ENCODE assay signal across 10 cellular contexts in genomic region chr14:69484444-69485113, GRCh38. TPM values are rescaled to one million over a fixed set of nuclear protein-coding genes. Genes with fewer than 3 reads are reported as not detected.
DNase-seq lines count a peak whose midpoint lies in the region; ATAC-seq and TF ChIP-seq lines count a peak whose summit lies in the region.
"Had no signal": no experiment of that assay in that cellular context is flagged by ENCODE, and none has a peak within 500 bp of the region (broad histone marks: within the 10 kb centered on the region; RNA-seq: fewer than 3 reads in every experiment).

PLEKHD1 (plus strand) TSS chr14:69484728; CDS start chr14:69484966, 238 bp downstream.

- BruUV-seq in A673 (replicated peaks; lab: Mats Ljungman, UMichigan), result no TSS peak

- H3K27ac ChIP-seq in A673 (ENCODE audit: low read depth, low read length, poor library complexity, severe bottlenecking), result no peak within 1 kb of the TSS
- no peak within 1 kb of the TSS for H3K27ac ChIP-seq in endodermal cell (ENCODE audit: low read depth, low read length)
- no peak within 1 kb of the TSS for H3K27ac ChIP-seq in muscle layer of colon (ENCODE audit: low read depth, low read length)
- H3K27ac ChIP-seq in tibial nerve, result no peak within 1 kb of the TSS

- no peaks in the 10 kb centered on the region for H3K9me3 ChIP-seq in A673 (ENCODE audit: low read depth, low read length, poor library complexity, severe bottlenecking)
- H3K9me3 ChIP-seq in endodermal cell (ENCODE audit: control insufficient read depth, low read length), result no peaks in the 10 kb centered on the region
- H3K9me3 ChIP-seq in muscle layer of colon (ENCODE audit: low read length), result no peaks in the 10 kb centered on the region
- H3K9me3 ChIP-seq in tibial nerve, result no peaks in the 10 kb centered on the region

- TF ChIP-seq EP300 in tibial nerve (IDR thresholded peaks at IDR 0.05), result no peak

- peaks cover 8% of the 10 kb centered on the region for H3K4me1 Mint-ChIP-seq in endodermal cell
- H3K4me1 Mint-ChIP-seq: central memory CD8-positive, alpha-beta T cell had no signal

- no peak within 1 kb of the TSS for H3K27ac Mint-ChIP-seq in endodermal cell

- H3K27me3 ChIP-seq in A673 (replicated peaks; ENCODE audit: insufficient read depth, low read depth, low read length, poor library complexity) (peaks cover 18% of the 10 kb centered on the region), endodermal cell (ENCODE audit: control insufficient read depth, insufficient read depth, low read length, poor library complexity, severe bottlenecking) (peaks cover 69% of the 10 kb centered on the region), muscle layer of colon (ENCODE audit: control insufficient read depth in 1 of 2, insufficient read depth in 2 of 2, low read length in 2 of 2) (peaks cover 26 to 43% of the 10 kb centered on the region in 2 donors), tibial nerve (peaks cover 0 to 60% of the 10 kb centered on the region in 2 donors)

- CTCF ChIA-PET in A673 (lab: Charles Lee), result no interaction called here

- WGBS in endodermal cell (ENCODE audit: insufficient coverage in 1 of 2, insufficient read length in 1 of 2), 2 experiments, result 1 to 3% methylated on average over 41 to 72 of the region's 72 CpGs
- WGBS in tibial nerve, 2 donors, result 0 to 2% methylated on average over 13 to 39 of the region's 72 CpGs

- TF ChIP-seq CTCF in A673 (conservative IDR thresholded peaks at IDR 0.05; ENCODE audit: low read depth, low read length) (no peak), endodermal cell (conservative IDR thresholded peaks at IDR 0.05) (peak; percentile 18), tibial nerve (IDR thresholded peaks at IDR 0.05) (no peak)

- peaks cover 86% of the 10 kb centered on the region for H3K27me3 Mint-ChIP-seq in endodermal cell (ENCODE audit: insufficient read depth)

- H3K4me1 ChIP-seq in A673 (ENCODE audit: insufficient read depth, low read length, poor library complexity, severe bottlenecking) (peaks cover 16% of the 10 kb centered on the region), endodermal cell (ENCODE audit: control insufficient read depth, insufficient read depth, low read length) (peaks cover 5% of the 10 kb centered on the region), muscle layer of colon (ENCODE audit: insufficient read depth, low read length) (peaks cover 5% of the 10 kb centered on the region), tibial nerve (peaks cover 0 to 17% (median 11%) of the 10 kb centered on the region in 4 donors)

- no peak for DNase-seq in A673 (ENCODE audit: low spot score)
- peak; percentile 53 for DNase-seq in NCI-H1105 treated with DMSO at 0.1 percent for 48 hours (lab: John Stamatoyannopoulos, UW)
- DNase-seq in endodermal cell, result peak; percentile 96
- no peak for DNase-seq in tibial nerve (ENCODE audit: low spot score in 2 of 2)
- DNase-seq in Kasumi-1 (lab: John Stamatoyannopoulos, UW), result no peak
- DNase-seq in activated CD8-positive, alpha-beta memory T cell treated with anti-CD3 and anti-CD28 coated beads for 24 hours, result no peak

- H3K36me3 ChIP-seq in A673 (ENCODE audit: insufficient read depth, low read length, poor library complexity, severe bottlenecking) (no peaks in the 10 kb centered on the region), endodermal cell (ENCODE audit: control insufficient read depth, insufficient read depth, low read length) (no peaks in the 10 kb centered on the region), muscle layer of colon (ENCODE audit: insufficient read depth, low read length) (no peaks in the 10 kb centered on the region), tibial nerve (no peaks in the 10 kb centered on the region)

- no peaks in the 10 kb centered on the region for H3K9me3 Mint-ChIP-seq in endodermal cell
- H3K9me3 Mint-ChIP-seq: central memory CD8-positive, alpha-beta T cell had no signal

- H3K4me3 ChIP-seq in A673 (ENCODE audit: low read depth, low read length, poor library complexity, severe bottlenecking) (peak within 1 kb of the TSS; percentile 45), endodermal cell (ENCODE audit: low read length) (peak within 1 kb of the TSS; percentile 78), muscle layer of colon (ENCODE audit: low read depth in 1 of 2, low read length in 2 of 2) (peak within 1 kb of the TSS; percentile 35 to 38), tibial nerve (peak within 1 kb of the TSS in 1 of 4 donors; percentile 34)

- H3K4me3 Mint-ChIP-seq in endodermal cell, result peak within 1 kb of the TSS; percentile 56
- H3K4me3 Mint-ChIP-seq: central memory CD8-positive, alpha-beta T cell had no signal

- TF ChIP-seq POLR2A in tibial nerve (IDR thresholded peaks at IDR 0.05), result no peak

- POLR2A ChIA-PET in A673 (lab: Charles Lee; ENCODE audit: low non-redundant PET), result no interaction called here

- intact Hi-C loops in A673 (cut with micrococcal nuclease; ENCODE audit: unreplicated experiment), result no loop called here

- ATAC-seq in GM19397 (IDR thresholded peaks at IDR 0.05; ENCODE audit: unreplicated experiment), result no peak

- H3K36me3 Mint-ChIP-seq in endodermal cell (ENCODE audit: low read depth), result no peaks in the 10 kb centered on the region

- no peak within 1 kb of the TSS for H3K9ac ChIP-seq in endodermal cell (ENCODE audit: extremely low read depth, low read length, poor library complexity, severe bottlenecking)
- no peak within 1 kb of the TSS for H3K9ac ChIP-seq in muscle layer of colon (ENCODE audit: low read length)

RNA-seq across cellular contexts. Expression of gene PLEKHD1, which starts in this region (rescaled TPM):
- total RNA-seq in A673 (2021) (0.37 and 0.87 TPM in 2 replicates), endodermal cell (under 1 TPM; 0.11 TPM), tibial nerve (not detected)
- polyA plus RNA-seq in endodermal cell (2013, experiment 1 of 2), result 0.04 TPM
- 0.17 TPM for polyA plus RNA-seq in endodermal cell (2013, experiment 2 of 2)
- total RNA-seq: M059J had no signal

Comparison
In these comparisons a context has a peak if more than half of its experiments do, and no peak if none do; other contexts are left out.
1. Peak in DNase-seq and H3K4me3 ChIP-seq in endodermal cell; RNA of the gene not detected or under 1 TPM.